In genomic region chr1:168629466-168629865, GRCh38 we compare ENCODE assay signal across 23 cellular contexts. TPM values are rescaled to one million over a fixed set of nuclear protein-coding genes. Genes with fewer than 3 reads are reported as not detected.
"Had no signal": no experiment of that assay in that cellular context is flagged by ENCODE, and none has a peak within 500 bp of the region (broad histone marks: within the 10 kb centered on the region; RNA-seq: fewer than 3 reads in every experiment).

No MANE protein-coding gene starts in this region.

- H3K27ac Mint-ChIP-seq: activated naive CD4-positive, alpha-beta T cell treated with anti-CD3 and anti-CD28 coated beads, Interleukin-2, amount 50 U/mL, for 72 hours; activated T-helper 17 cell treated with anti-CD3 and anti-CD28 coated beads, Interleukin-2, amount 50 U/mL, for 72 hours; natural killer cell; stimulated activated naive CD8-positive, alpha-beta T cell treated with anti-CD3 and anti-CD28 coated beads, Interleukin-15, Interleukin-2, amounts not matched to agents 100 ng/mL and 50 ng/mL, for 24 hours; WTC11 had no signal

- H3K4me1 Mint-ChIP-seq: activated T-helper 17 cell treated with anti-CD3 and anti-CD28 coated beads, Interleukin-2, amount 50 U/mL, for 72 hours; natural killer cell had no signal

- H3K36me3 ChIP-seq: left ventricle myocardium inferior, thyroid gland, upper lobe of right lung had no signal

- H3K4me3 Mint-ChIP-seq: activated T-cell treated with anti-CD3 and anti-CD28 coated beads, Interleukin-2, amount 50 U/mL, for 24 hours; activated T-helper 17 cell treated with anti-CD3 and anti-CD28 coated beads, Interleukin-2, amount 50 U/mL, for 72 hours; natural killer cell; stimulated activated naive CD8-positive, alpha-beta T cell treated with anti-CD3 and anti-CD28 coated beads, Interleukin-15, Interleukin-2, amounts not matched to agents 100 ng/mL and 50 ng/mL, for 24 hours; WTC11 had no signal

- H3K27ac ChIP-seq: left ventricle myocardium inferior, thyroid gland, upper lobe of right lung had no signal

- ATAC-seq: natural killer cell, WTC11 had no signal

- H3K4me1 ChIP-seq: left ventricle myocardium inferior, upper lobe of right lung had no signal

- H3K36me3 Mint-ChIP-seq: activated naive CD4-positive, alpha-beta T cell treated with anti-CD3 and anti-CD28 coated beads, Interleukin-2, amount 50 U/mL, for 72 hours; natural killer cell; WTC11 had no signal

- H3K9me3 ChIP-seq: left ventricle myocardium inferior, thyroid gland, upper lobe of right lung had no signal

- DNase-seq: activated CD4-positive, alpha-beta T cell treated with anti-CD3 and anti-CD28 coated beads, Interleukin-2, amount 50 U/mL, for 4 hours; activated CD8-positive, alpha-beta memory T cell treated with anti-CD3 and anti-CD28 coated beads for 24 hours; activated CD8-positive, alpha-beta memory T cell treated with anti-CD3 and anti-CD28 coated beads, Interleukin-2, amount 50 U/mL, for 4 hours; activated T-cell treated with anti-CD3 and anti-CD28 coated beads, Interleukin-2, amount 50 U/mL, for 24 hours; cortex of kidney; erythroblast; foreskin melanocyte; hippocampal formation; left ventricle myocardium inferior; midbrain; natural killer cell; substantia nigra; T-helper 1 cell; thyroid gland; upper lobe of right lung had no signal

- H3K4me3 ChIP-seq: left ventricle myocardium inferior, thyroid gland, upper lobe of right lung had no signal

- H3K9me3 Mint-ChIP-seq: activated naive CD4-positive, alpha-beta T cell treated with anti-CD3 and anti-CD28 coated beads, Interleukin-2, amount 50 U/mL, for 72 hours; activated T-cell treated with anti-CD3 and anti-CD28 coated beads, Interleukin-2, amount 50 U/mL, for 24 hours; activated T-helper 17 cell treated with anti-CD3 and anti-CD28 coated beads, Interleukin-2, amount 50 U/mL, for 72 hours; natural killer cell; stimulated activated naive CD8-positive, alpha-beta T cell treated with anti-CD3 and anti-CD28 coated beads, Interleukin-15, Interleukin-2, amounts not matched to agents 100 ng/mL and 50 ng/mL, for 24 hours; WTC11 had no signal

- H3K27me3 ChIP-seq: thyroid gland, upper lobe of right lung had no signal

RNA-seq across cellular contexts. Expression of gene XCL1, which starts 53.1 kb away (rescaled TPM):
- total RNA-seq: cerebellum, fibroblast of lung, osteoblast, posterior vena cava had no signal
- polyA plus RNA-seq: fibroblast of lung had no signal
